Comparison of ENCODE assay signal across 10 cellular contexts in genomic region chr20:29878777-29879442, GRCh38.
DNase-seq lines count a peak whose midpoint lies in the region; ATAC-seq and TF ChIP-seq lines count a peak whose summit lies in the region.
"Had no signal": no experiment of that assay in that cellular context is flagged by ENCODE, and none has a peak within 500 bp of the region (broad histone marks: within the 10 kb centered on the region; RNA-seq: fewer than 3 reads in every experiment).

No MANE protein-coding gene starts in this region.

- POLR2A ChIA-PET in HEK293T (lab: Yijun Ruan, JAX), result no interaction called here

- H3K9me3 ChIP-seq in right cardiac atrium (ENCODE audit: control insufficient read depth, low read length) (no peaks in the 10 kb centered on the region), uterus (no peaks in the 10 kb centered on the region)

- H3K4me3 ChIP-seq in right cardiac atrium (ENCODE audit: low read length) (no peak overlapping the region), uterus (no peak overlapping the region)
- H3K4me3 ChIP-seq: BLaER1 had no signal

- CTCF ChIA-PET in HEK293T (lab: Yijun Ruan, JAX), result no interaction called here

- H3K27ac ChIP-seq in right cardiac atrium (ENCODE audit: low read length), result no peak overlapping the region
- no peak overlapping the region for H3K27ac ChIP-seq in uterus
- H3K27ac ChIP-seq: BLaER1, dorsolateral prefrontal cortex had no signal

- H3K27me3 ChIP-seq in right cardiac atrium (ENCODE audit: control insufficient read depth, insufficient read depth), result no peaks in the 10 kb centered on the region
- no peaks in the 10 kb centered on the region for H3K27me3 ChIP-seq in uterus
- H3K27me3 ChIP-seq: BLaER1 had no signal

- 43% methylated on average over 24 of the region's 24 CpGs for WGBS in right cardiac atrium

- no peaks in the 10 kb centered on the region for H3K36me3 ChIP-seq in uterus
- H3K36me3 ChIP-seq: BLaER1 had no signal

- DNase-seq in activated effector memory CD4-positive, alpha-beta T cell treated with anti-CD3 and anti-CD28 coated beads, Interleukin-2, amount 50 U/mL, for 16 hours, result peak; percentile 68
- DNase-seq in activated effector memory CD4-positive, alpha-beta T cell treated with Interleukin-2 at 50 U/mL for 16 hours, result no peak
- DNase-seq in SK-N-DZ (ENCODE audit: low spot score) (peak; percentile 39), right cardiac atrium (peak; percentile 8 to 63 (median 52)), ureter (ENCODE audit: low spot score) (peak; percentile 58), HEK293T (ENCODE audit: extremely low spot score) (no peak), uterus (no peak)
- DNase-seq in activated T-cell treated with anti-CD3 and anti-CD28 coated beads, Interleukin-2, amount 50 U/mL, for 48 hours, result no peak

- ATAC-seq in right cardiac atrium, result peak; percentile 61 to 69

- intact Hi-C loops in right cardiac atrium (cut with DNase I) (loop anchor here in 2 of 4 donors (10.0 kb wide), 1 partner anchor 754 kb away; no protein-coding TSS in a partner anchor), uterus (cut with DNase I; ENCODE audit: low total_unique reads) (no loop called here)

- TF ChIP-seq CTCF in uterus (IDR thresholded peaks at IDR 0.05), result no peak

- TF ChIP-seq POLR2A in uterus (IDR thresholded peaks at IDR 0.05), result no peak

- H3K4me1 ChIP-seq in right cardiac atrium (ENCODE audit: control insufficient read depth, insufficient read depth, low read length) (no peaks in the 10 kb centered on the region), uterus (no peaks in the 10 kb centered on the region)
- H3K4me1 ChIP-seq: BLaER1 had no signal

TF ChIP-seq in HEK293T, 16 proteins besides CTCF, POLR2A, EP300 and RAD21:
- TF ChIP-seq L3MBTL2 (conservative IDR thresholded peaks at IDR 0.05) (no peak), FOXM1 (IDR thresholded peaks at IDR 0.05; ENCODE audit: borderline replicate concordance) (no peak), CTBP1 (IDR thresholded peaks at IDR 0.05; ENCODE audit: borderline replicate concordance) (no peak), ELF4 (IDR thresholded peaks at IDR 0.05) (no peak), ARNT (IDR thresholded peaks at IDR 0.05) (no peak)
TF ChIP-seq in HEK293T: peak in this region for 0.

Comparison
In these comparisons a context has a peak if more than half of its experiments do, and no peak if none do; other contexts are left out.
1. DNase-seq: peak in activated effector memory CD4-positive, alpha-beta T cell treated with anti-CD3 and anti-CD28 coated beads, Interleukin-2, amount 50 U/mL, for 16 hours (single experiment), SK-N-DZ (single experiment), right cardiac atrium (3 of 3) and ureter (single experiment); none in activated effector memory CD4-positive, alpha-beta T cell treated with Interleukin-2 at 50 U/mL for 16 hours (single experiment), HEK293T (single experiment), activated T-cell treated with anti-CD3 and anti-CD28 coated beads, Interleukin-2, amount 50 U/mL, for 48 hours (0 of 2) and uterus (0 of 2).